ENCODE assay signal across 1 cellular context in genomic region chr3:28343144-28343543, GRCh38.
TF ChIP-seq lines count a peak whose summit lies in the region.

No MANE protein-coding gene starts in this region.

TF ChIP-seq in H1, 55 proteins besides CTCF, POLR2A, EP300 and RAD21:
- no peak for TF ChIP-seq RBBP5 (IDR thresholded peaks at IDR 0.05; ENCODE audit: borderline replicate concordance, low read depth, low read length)
